Comparison of ENCODE assay signal across 1 cellular context in the genomic region with DNA sequence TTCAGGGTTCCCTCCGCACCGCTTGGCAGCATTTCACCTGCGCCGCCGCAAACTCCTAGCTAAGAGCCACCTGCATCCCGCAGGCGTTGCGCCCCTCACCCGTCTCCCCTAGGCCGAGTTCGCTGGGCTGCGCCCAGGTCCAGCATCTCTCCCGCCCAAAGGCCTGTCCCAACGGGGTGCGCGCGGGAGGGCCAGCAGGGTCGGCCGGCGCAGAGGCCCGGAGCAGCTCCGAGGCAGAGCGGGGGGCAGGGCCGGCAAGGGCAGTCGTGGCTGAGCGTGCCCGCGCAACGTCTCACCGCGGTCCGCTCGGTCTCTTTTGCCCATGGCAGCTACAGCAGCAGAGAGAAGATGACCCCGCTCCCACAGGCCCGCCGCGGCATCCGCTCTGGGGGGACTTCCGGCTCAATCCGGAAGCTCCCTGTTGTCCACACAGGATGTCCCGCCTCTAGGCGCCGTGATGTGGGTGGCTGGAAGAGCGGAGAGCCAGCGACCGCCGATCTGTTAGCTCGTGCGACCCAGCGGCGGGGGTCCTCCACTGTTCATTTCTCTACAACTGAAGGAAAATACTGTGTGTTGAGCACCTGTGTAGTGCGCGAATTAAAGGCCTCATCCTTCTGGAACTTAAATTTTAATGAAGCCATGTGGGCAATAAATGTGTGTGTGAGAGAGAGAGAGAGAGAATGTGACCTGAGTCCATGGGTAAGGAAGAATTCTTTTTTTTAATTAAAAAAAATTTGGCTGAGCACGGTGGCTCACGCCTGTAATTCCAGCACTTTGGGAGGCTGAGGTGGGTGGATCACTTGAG.
TF ChIP-seq lines count a peak whose summit lies in the region.

TSS of gene ERCC3 (minus strand) at position 387 of the 805 bp plus-strand sequence. CDS start at position 324, 63 bp downstream.

TF ChIP-seq in IMR-90, 13 proteins besides CTCF, POLR2A, EP300 and RAD21:
- TF ChIP-seq BHLHE40 (IDR thresholded peaks at IDR 0.05; ENCODE audit: low read depth, low read length) (peak; percentile 21; the same call in 1 of the 2 replicates), MAFK (IDR thresholded peaks at IDR 0.05; ENCODE audit: low read depth, low read length) (no peak), MXI1 (IDR thresholded peaks at IDR 0.05; ENCODE audit: borderline replicate concordance, low read depth, low read length) (peak; percentile 45; the same call in 1 of the 2 replicates), CHD1 (IDR thresholded peaks at IDR 0.05; ENCODE audit: low read depth, low read length) (0 out of 2 replicates have a peak, but pooled peaks have one; percentile 66), RFX5 (IDR thresholded peaks at IDR 0.05; ENCODE audit: low read depth, low read length) (no peak), MAZ (IDR thresholded peaks at IDR 0.05; ENCODE audit: borderline replicate concordance, low read depth, low read length) (peak; percentile 79; the same call in 1 of the 2 replicates)
